ENCODE assay signal across 1 cellular context in genomic region chr12:114414866-114415524, GRCh38.
TF ChIP-seq lines count a peak whose summit lies in the region.

No MANE protein-coding gene starts in this region.

TF ChIP-seq in HEK293, 187 proteins besides CTCF, POLR2A, EP300 and RAD21 (continued from another document):
- TF ChIP-seq ZNF518A (tag by site-specific recombination; conservative IDR thresholded peaks at IDR 0.05; ENCODE audit: low read depth) (no peak), KLF1 (tag by site-specific recombination; IDR thresholded peaks at IDR 0.05) (peak; percentile 68), ZBTB44 (tag by site-specific recombination; IDR thresholded peaks at IDR 0.05) (no peak)
